In genomic region chr12:28349196-28349595, GRCh38 we compare ENCODE assay signal across 29 cellular contexts.
DNase-seq lines count a peak whose midpoint lies in the region; ATAC-seq and TF ChIP-seq lines count a peak whose summit lies in the region.
"Had no signal": no experiment of that assay in that cellular context is flagged by ENCODE, and none has a peak within 500 bp of the region (broad histone marks: within the 10 kb centered on the region; RNA-seq: fewer than 3 reads in every experiment).

No MANE protein-coding gene starts in this region.

- H3K36me3 ChIP-seq in mesenchymal stem cell (ENCODE audit: control insufficient read depth in 1 of 2, insufficient read depth in 2 of 2, low read depth in 1 of 2, low read length in 2 of 2) (peaks cover 3 to 9% of the 10 kb centered on the region in 2 experiments), sigmoid colon (no peaks in the 10 kb centered on the region)
- H3K36me3 ChIP-seq: BE2C had no signal

- H3K14ac ChIP-seq in mesenchymal stem cell (ENCODE audit: low read length in 2 of 2), result no peak overlapping the region

- no peaks in the 10 kb centered on the region for H3K27me3 ChIP-seq in mesenchymal stem cell (ENCODE audit: control insufficient read depth in 1 of 2, insufficient read depth in 1 of 2, low read length in 2 of 2)
- H3K27me3 ChIP-seq in sigmoid colon, result no peaks in the 10 kb centered on the region
- H3K27me3 ChIP-seq: BE2C; BLaER1; BLaER1 treated with 17β-estradiol and CSF1 and Interleukin-3, amounts not matched to agents 10 nM and 100 nM had no signal

- H3K23ac ChIP-seq in mesenchymal stem cell (ENCODE audit: low read length in 2 of 2), result no peak overlapping the region

- 42% methylated on average over 2 of the region's 2 CpGs for WGBS in mesenchymal stem cell
- 85 to 87% methylated on average over 2 of the region's 2 CpGs for WGBS in sigmoid colon, 2 donors

- no peak for TF ChIP-seq CTCF in sigmoid colon (IDR thresholded peaks at IDR 0.05)

- H3K4ac ChIP-seq in mesenchymal stem cell (ENCODE audit: low read depth in 1 of 2, low read length in 2 of 2), result no peak overlapping the region

- peaks cover 2% of the 10 kb centered on the region for H3K79me1 ChIP-seq in mesenchymal stem cell (replicated peaks; ENCODE audit: low read length, poor library complexity, severe bottlenecking)

- TF ChIP-seq POLR2A in sigmoid colon (IDR thresholded peaks at IDR 0.05), result no peak

- H3K4me1 ChIP-seq in mesenchymal stem cell (ENCODE audit: control insufficient read depth, insufficient read depth, low read depth, low read length) (no peaks in the 10 kb centered on the region), sigmoid colon (peaks cover 0 to 17% (median 10%) of the 10 kb centered on the region in 4 donors)
- H3K4me1 ChIP-seq: A549; BE2C; BLaER1; BLaER1 treated with 17β-estradiol and CSF1 and Interleukin-3, amounts not matched to agents 10 nM and 100 nM; Caco-2 had no signal

- H3K4me3 ChIP-seq in mesenchymal stem cell (ENCODE audit: insufficient read depth in 1 of 2, low read depth in 1 of 2, low read length in 2 of 2) (no peak overlapping the region), sigmoid colon (no peak overlapping the region)
- H3K4me3 ChIP-seq: A549; BLaER1; BLaER1 treated with 17β-estradiol and CSF1 and Interleukin-3, amounts not matched to agents 10 nM and 100 nM had no signal

- no peak overlapping the region for H4K8ac ChIP-seq in mesenchymal stem cell (ENCODE audit: low read length)

- H2BK15ac ChIP-seq in mesenchymal stem cell (ENCODE audit: low read depth, poor library complexity, severe bottlenecking), result no peak overlapping the region

- DNase-seq in mesenchymal stem cell (peak; percentile 10), sigmoid colon (no peak)
- DNase-seq: 8988T; ACHN; AML-193; BE2C; C1 segment of cervical spinal cord; Caco-2; Calu3; CD4-positive, alpha-beta memory T cell; CD4-positive, alpha-beta T cell; CD4-positive, CD25-positive, alpha-beta regulatory T cell; CD8-positive, alpha-beta memory T cell; CD8-positive, alpha-beta T cell; COR-L47; DMS 273 treated with DMSO at 0.1 percent for 48 hours; DMS153; DMS53; DMS79; DMS79 treated with DMSO at 0.1 percent for 48 hours; DND-41; EL had no signal

- ATAC-seq in GM21528 (IDR thresholded peaks at IDR 0.05; ENCODE audit: low FRiP score, unreplicated experiment) (no peak), HG03442 (IDR thresholded peaks at IDR 0.05; ENCODE audit: unreplicated experiment) (no peak)
- ATAC-seq: A549; CD8-positive, alpha-beta T cell had no signal

- H2AK5ac ChIP-seq in mesenchymal stem cell (ENCODE audit: low read length, severe bottlenecking), result no peak overlapping the region

- H3K4me2 ChIP-seq in mesenchymal stem cell (ENCODE audit: low read length, poor library complexity, severe bottlenecking), result no peak overlapping the region
- H3K4me2 ChIP-seq: A549; BLaER1; BLaER1 treated with 17β-estradiol and CSF1 and Interleukin-3, amounts not matched to agents 10 nM and 100 nM had no signal

- H4K91ac ChIP-seq in mesenchymal stem cell (ENCODE audit: low read length), result no peak overlapping the region

- no peak overlapping the region for H3K9ac ChIP-seq in mesenchymal stem cell (ENCODE audit: low read length)
- H3K9ac ChIP-seq: BLaER1; BLaER1 treated with 17β-estradiol and CSF1 and Interleukin-3, amounts not matched to agents 10 nM and 100 nM had no signal

- no peak overlapping the region for H2BK12ac ChIP-seq in mesenchymal stem cell (ENCODE audit: low read length in 2 of 2)

- H3K9me3 ChIP-seq in mesenchymal stem cell (ENCODE audit: control insufficient read depth, low read length) (peaks cover 26% of the 10 kb centered on the region), sigmoid colon (peaks cover 0 to 2% (median 0%) of the 10 kb centered on the region in 4 donors)
- H3K9me3 ChIP-seq: BE2C, Caco-2 had no signal

- TF ChIP-seq EP300 in sigmoid colon (IDR thresholded peaks at IDR 0.05), result no peak

- H2BK120ac ChIP-seq in mesenchymal stem cell (ENCODE audit: low read depth, low read length), result no peak overlapping the region

- no peak overlapping the region for H2BK5ac ChIP-seq in mesenchymal stem cell (ENCODE audit: low read depth, low read length, poor library complexity, severe bottlenecking)

- intact Hi-C loops in sigmoid colon (cut with DNase I), result no loop called here

- H3K27ac ChIP-seq in mesenchymal stem cell (ENCODE audit: low read length, poor library complexity, severe bottlenecking), result no peak overlapping the region
- peak overlapping the region in 3 of 4 donors; percentile 36 to 45 (median 44) for H3K27ac ChIP-seq in sigmoid colon
- H3K27ac ChIP-seq: 22Rv1; A549; BLaER1; BLaER1 treated with 17β-estradiol and CSF1 and Interleukin-3, amounts not matched to agents 10 nM and 100 nM; C4-2B had no signal

- no peak overlapping the region for H2AFZ ChIP-seq in mesenchymal stem cell (ENCODE audit: low read depth, low read length)

- H3K18ac ChIP-seq in mesenchymal stem cell (ENCODE audit: low read depth in 1 of 2, low read length in 2 of 2), result no peak overlapping the region
